ENCODE assay signal across 8 cellular contexts in the genomic region with DNA sequence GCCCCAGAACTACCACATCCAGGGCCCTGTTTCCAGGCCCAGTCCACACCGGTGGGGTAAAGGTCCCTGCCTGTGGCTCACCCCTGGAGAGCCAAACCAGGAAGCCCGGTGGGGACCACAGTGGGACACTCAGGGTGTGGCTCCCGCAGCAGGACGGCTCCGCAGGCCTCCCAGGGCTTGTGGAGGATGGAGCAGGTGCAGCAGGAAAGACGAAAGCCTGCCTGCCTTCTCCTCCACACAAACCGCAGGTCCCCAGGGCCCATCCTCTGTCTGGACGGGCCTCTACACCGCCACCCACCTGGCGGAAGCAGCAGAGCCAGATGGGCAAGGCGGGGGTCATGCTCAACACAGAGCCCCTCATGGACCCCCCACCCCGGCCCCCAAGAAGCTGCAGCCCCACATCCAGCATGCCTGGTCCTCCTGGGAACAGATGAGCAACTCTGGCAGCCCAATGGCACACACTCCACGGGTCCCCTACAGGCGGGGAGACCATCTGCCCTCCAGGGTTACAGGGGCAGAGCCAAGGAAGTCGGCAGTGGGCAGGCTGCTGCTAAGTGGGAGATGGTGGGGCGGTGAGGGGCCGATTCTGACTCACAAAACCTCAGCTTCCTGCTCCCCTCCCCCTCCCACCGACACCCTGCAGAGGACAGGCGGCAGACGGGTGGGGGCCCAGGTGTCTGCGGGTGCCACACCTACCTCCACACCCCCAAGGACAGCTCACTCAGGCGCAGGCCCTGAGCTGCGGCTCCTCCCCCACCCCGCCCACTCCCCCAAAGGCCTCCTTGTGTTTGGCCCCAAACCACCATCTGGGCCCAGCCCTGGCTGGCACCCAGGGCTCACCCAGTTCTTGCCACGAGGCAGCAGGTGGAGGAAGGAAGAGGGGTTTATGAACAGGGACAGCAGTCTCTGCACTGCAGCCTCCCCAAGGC.
DNase-seq lines count a peak whose midpoint lies in the region; ATAC-seq and TF ChIP-seq lines count a peak whose summit lies in the region.

No MANE protein-coding gene starts in this region.

- ATAC-seq in GM19397 (IDR thresholded peaks at IDR 0.05; ENCODE audit: unreplicated experiment) (peak; percentile 60), HG03521 (IDR thresholded peaks at IDR 0.05; ENCODE audit: unreplicated experiment) (peak; percentile 57)

- peak overlapping the region; percentile 87 for H3K27ac ChIP-seq in RWPE1

- DNase-seq in COLO668 (lab: John Stamatoyannopoulos, UW; ENCODE audit: unreplicated experiment), result peak; percentile 93
- peak; percentile 72 for DNase-seq in RWPE1 (ENCODE audit: low spot score)
- DNase-seq in activated effector memory CD4-positive, alpha-beta T cell treated with Interleukin-2 at 50 U/mL for 16 hours, result peak; percentile 99
- peak; percentile 75 for DNase-seq in iPS-NIHi11 (ENCODE audit: low spot score)
- peak; percentile 94 to 97 for DNase-seq in stimulated activated CD8-positive, alpha-beta memory T cell treated with anti-CD3 and anti-CD28 coated beads, Interleukin-15, amount 100 ng/mL, for 48 hours (ENCODE audit: low read depth in 2 of 2)
- DNase-seq in inferior parietal cortex (ENCODE audit: extremely low spot score), result no peak

- POLR2A ChIA-PET in RWPE1 (lab: Yijun Ruan, JAX; ENCODE audit: low non-redundant PET), result no interaction called here

- CTCF ChIA-PET in RWPE1 (lab: Yijun Ruan, JAX), result interaction anchor here (0.8 kb wide), 1 partner anchor 69 kb away, joined by 3 read pairs; no protein-coding TSS in a partner anchor

- no peak for TF ChIP-seq CTCF in RWPE1 (conservative IDR thresholded peaks at IDR 0.05; ENCODE audit: low read depth)
